Comparison of ENCODE assay signal across 1 cellular context in the genomic region with DNA sequence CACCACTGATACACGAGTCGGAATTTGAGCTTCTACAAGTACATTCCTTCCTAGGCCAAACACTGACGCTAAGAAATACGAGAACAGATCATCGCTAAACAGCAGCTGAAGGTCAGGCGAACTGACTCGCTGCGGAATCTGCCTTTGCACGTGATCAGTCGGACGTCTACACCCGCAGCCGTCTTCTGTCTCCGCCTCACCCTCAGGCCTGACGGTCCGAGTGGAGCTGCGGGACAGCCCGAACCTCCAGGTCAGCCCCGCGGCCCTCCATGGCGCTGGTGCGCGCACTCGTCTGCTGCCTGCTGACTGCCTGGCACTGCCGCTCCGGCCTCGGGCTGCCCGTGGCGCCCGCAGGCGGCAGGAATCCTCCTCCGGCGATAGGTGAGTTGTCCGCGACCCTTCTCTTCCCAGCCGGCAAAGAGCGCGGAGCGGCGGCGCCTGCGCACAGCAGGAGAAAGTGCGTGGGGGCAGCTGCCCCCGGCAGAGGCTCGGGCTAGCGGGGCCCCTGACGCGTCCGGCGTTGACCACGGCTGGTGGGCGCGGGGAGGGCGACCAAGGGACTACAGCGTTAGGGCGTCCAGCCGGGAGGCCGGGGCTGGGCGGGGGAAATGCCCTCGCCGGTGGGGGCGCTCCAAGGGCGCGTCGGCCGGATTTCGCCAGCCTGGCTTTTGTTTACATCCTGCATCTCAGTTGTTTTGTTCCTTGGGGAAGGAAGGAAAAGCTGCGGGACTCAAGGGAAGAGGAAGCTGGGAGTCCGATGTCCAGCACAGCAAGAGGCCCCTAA.
A peak's percentile ranks its signal among the peaks of the same experiment; 100 is the strongest.
TF ChIP-seq lines count a peak whose summit lies in the region.

A gene with protein sequence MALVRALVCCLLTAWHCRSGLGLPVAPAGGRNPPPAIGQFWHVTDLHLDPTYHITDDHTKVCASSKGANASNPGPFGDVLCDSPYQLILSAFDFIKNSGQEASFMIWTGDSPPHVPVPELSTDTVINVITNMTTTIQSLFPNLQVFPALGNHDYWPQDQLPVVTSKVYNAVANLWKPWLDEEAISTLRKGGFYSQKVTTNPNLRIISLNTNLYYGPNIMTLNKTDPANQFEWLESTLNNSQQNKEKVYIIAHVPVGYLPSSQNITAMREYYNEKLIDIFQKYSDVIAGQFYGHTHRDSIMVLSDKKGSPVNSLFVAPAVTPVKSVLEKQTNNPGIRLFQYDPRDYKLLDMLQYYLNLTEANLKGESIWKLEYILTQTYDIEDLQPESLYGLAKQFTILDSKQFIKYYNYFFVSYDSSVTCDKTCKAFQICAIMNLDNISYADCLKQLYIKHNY (plus strand): TSS at position 181 of the 784 bp plus-strand sequence. CDS start 89 bp downstream, at position 270.

TF ChIP-seq in HEK293, 187 proteins besides CTCF, POLR2A, EP300 and RAD21 (continued from another document and continues in another):
- TF ChIP-seq, protein P1, sequence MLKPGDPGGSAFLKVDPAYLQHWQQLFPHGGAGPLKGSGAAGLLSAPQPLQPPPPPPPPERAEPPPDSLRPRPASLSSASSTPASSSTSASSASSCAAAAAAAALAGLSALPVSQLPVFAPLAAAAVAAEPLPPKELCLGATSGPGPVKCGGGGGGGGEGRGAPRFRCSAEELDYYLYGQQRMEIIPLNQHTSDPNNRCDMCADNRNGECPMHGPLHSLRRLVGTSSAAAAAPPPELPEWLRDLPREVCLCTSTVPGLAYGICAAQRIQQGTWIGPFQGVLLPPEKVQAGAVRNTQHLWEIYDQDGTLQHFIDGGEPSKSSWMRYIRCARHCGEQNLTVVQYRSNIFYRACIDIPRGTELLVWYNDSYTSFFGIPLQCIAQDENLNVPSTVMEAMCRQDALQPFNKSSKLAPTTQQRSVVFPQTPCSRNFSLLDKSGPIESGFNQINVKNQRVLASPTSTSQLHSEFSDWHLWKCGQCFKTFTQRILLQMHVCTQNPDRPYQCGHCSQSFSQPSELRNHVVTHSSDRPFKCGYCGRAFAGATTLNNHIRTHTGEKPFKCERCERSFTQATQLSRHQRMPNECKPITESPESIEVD (tag by site-specific recombination; IDR thresholded peaks at IDR 0.05): no peak
- TF ChIP-seq ZFP37 (tag by site-specific recombination; IDR thresholded peaks at IDR 0.05): peak; percentile 84; the same call in 1 of the 2 replicates
- no peak for TF ChIP-seq ZNF514 (tag by site-specific recombination; IDR thresholded peaks at IDR 0.05)
- TF ChIP-seq, protein P2, sequence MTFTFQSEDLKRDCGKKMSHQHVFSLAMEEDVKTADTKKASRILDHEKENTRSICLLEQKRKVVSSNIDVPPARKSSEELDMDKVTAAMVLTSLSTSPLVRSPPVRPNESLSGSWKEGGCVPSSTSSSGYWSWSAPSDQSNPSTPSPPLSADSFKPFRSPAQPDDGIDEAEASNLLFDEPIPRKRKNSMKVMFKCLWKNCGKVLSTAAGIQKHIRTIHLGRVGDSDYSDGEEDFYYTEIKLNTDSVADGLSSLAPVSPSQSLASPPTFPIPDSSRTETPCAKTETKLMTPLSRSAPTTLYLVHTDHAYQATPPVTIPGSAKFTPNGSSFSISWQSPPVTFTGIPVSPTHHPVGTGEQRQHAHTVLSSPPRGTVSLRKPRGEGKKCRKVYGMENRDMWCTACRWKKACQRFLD (tag by site-specific recombination; IDR thresholded peaks at IDR 0.05): no peak
- TF ChIP-seq, protein P3, sequence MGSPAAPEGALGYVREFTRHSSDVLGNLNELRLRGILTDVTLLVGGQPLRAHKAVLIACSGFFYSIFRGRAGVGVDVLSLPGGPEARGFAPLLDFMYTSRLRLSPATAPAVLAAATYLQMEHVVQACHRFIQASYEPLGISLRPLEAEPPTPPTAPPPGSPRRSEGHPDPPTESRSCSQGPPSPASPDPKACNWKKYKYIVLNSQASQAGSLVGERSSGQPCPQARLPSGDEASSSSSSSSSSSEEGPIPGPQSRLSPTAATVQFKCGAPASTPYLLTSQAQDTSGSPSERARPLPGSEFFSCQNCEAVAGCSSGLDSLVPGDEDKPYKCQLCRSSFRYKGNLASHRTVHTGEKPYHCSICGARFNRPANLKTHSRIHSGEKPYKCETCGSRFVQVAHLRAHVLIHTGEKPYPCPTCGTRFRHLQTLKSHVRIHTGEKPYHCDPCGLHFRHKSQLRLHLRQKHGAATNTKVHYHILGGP (tag by site-specific recombination; IDR thresholded peaks at IDR 0.05): no peak
- no peak for TF ChIP-seq ZNF571 (tag by site-specific recombination; IDR thresholded peaks at IDR 0.05)
- no peak for TF ChIP-seq WT1 (tag by site-specific recombination; IDR thresholded peaks at IDR 0.05)
- TF ChIP-seq ZNF426 (tag by site-specific recombination; IDR thresholded peaks at IDR 0.05): no peak
- TF ChIP-seq ZNF837 (tag by site-specific recombination; IDR thresholded peaks at IDR 0.05): no peak
- TF ChIP-seq ZNF830 (tag by site-specific recombination; IDR thresholded peaks at IDR 0.05; ENCODE audit: low read depth): no peak
- TF ChIP-seq ZNF416 (tag by site-specific recombination; IDR thresholded peaks at IDR 0.05): no peak
- no peak for TF ChIP-seq ZNF747 (tag by site-specific recombination; IDR thresholded peaks at IDR 0.05)
- peak; percentile 54; the same call in 1 of the 2 replicates for TF ChIP-seq ZNF341 (tag by site-specific recombination; IDR thresholded peaks at IDR 0.05; ENCODE audit: low read depth)
- peak; percentile 10; the same call in 1 of the 2 replicates for TF ChIP-seq MYNN (tag by site-specific recombination; IDR thresholded peaks at IDR 0.05; ENCODE audit: borderline replicate concordance)
- TF ChIP-seq, protein P4, sequence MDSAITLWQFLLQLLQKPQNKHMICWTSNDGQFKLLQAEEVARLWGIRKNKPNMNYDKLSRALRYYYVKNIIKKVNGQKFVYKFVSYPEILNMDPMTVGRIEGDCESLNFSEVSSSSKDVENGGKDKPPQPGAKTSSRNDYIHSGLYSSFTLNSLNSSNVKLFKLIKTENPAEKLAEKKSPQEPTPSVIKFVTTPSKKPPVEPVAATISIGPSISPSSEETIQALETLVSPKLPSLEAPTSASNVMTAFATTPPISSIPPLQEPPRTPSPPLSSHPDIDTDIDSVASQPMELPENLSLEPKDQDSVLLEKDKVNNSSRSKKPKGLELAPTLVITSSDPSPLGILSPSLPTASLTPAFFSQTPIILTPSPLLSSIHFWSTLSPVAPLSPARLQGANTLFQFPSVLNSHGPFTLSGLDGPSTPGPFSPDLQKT (IDR thresholded peaks at IDR 0.05; ENCODE audit: borderline replicate concordance, low read depth, low read length): no peak
- TF ChIP-seq ZNF350 (tag by site-specific recombination; IDR thresholded peaks at IDR 0.05): no peak
- TF ChIP-seq, protein P5, sequence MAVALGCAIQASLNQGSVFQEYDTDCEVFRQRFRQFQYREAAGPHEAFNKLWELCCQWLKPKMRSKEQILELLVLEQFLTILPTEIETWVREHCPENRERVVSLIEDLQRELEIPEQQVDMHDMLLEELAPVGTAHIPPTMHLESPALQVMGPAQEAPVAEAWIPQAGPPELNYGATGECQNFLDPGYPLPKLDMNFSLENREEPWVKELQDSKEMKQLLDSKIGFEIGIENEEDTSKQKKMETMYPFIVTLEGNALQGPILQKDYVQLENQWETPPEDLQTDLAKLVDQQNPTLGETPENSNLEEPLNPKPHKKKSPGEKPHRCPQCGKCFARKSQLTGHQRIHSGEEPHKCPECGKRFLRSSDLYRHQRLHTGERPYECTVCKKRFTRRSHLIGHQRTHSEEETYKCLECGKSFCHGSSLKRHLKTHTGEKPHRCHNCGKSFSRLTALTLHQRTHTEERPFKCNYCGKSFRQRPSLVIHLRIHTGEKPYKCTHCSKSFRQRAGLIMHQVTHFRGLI (tag by site-specific recombination; IDR thresholded peaks at IDR 0.05): no peak; the same call in 1 of the 2 replicates
- TF ChIP-seq, protein P6, sequence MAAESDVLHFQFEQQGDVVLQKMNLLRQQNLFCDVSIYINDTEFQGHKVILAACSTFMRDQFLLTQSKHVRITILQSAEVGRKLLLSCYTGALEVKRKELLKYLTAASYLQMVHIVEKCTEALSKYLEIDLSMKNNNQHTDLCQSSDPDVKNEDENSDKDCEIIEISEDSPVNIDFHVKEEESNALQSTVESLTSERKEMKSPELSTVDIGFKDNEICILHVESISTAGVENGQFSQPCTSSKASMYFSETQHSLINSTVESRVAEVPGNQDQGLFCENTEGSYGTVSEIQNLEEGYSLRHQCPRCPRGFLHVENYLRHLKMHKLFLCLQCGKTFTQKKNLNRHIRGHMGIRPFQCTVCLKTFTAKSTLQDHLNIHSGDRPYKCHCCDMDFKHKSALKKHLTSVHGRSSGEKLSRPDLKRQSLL (tag by site-specific recombination; IDR thresholded peaks at IDR 0.05): no peak
- no peak for TF ChIP-seq ZNF184 (tag by site-specific recombination; IDR thresholded peaks at IDR 0.05)
- no peak for TF ChIP-seq ZNF585B (tag by site-specific recombination; IDR thresholded peaks at IDR 0.05)
- TF ChIP-seq FEZF1 (tag by site-specific recombination; IDR thresholded peaks at IDR 0.05): no peak
- no peak for TF ChIP-seq HOXA7 (CRISPR knock-in tag; IDR thresholded peaks at IDR 0.05; ENCODE audit: borderline replicate concordance)
- TF ChIP-seq, protein P7, sequence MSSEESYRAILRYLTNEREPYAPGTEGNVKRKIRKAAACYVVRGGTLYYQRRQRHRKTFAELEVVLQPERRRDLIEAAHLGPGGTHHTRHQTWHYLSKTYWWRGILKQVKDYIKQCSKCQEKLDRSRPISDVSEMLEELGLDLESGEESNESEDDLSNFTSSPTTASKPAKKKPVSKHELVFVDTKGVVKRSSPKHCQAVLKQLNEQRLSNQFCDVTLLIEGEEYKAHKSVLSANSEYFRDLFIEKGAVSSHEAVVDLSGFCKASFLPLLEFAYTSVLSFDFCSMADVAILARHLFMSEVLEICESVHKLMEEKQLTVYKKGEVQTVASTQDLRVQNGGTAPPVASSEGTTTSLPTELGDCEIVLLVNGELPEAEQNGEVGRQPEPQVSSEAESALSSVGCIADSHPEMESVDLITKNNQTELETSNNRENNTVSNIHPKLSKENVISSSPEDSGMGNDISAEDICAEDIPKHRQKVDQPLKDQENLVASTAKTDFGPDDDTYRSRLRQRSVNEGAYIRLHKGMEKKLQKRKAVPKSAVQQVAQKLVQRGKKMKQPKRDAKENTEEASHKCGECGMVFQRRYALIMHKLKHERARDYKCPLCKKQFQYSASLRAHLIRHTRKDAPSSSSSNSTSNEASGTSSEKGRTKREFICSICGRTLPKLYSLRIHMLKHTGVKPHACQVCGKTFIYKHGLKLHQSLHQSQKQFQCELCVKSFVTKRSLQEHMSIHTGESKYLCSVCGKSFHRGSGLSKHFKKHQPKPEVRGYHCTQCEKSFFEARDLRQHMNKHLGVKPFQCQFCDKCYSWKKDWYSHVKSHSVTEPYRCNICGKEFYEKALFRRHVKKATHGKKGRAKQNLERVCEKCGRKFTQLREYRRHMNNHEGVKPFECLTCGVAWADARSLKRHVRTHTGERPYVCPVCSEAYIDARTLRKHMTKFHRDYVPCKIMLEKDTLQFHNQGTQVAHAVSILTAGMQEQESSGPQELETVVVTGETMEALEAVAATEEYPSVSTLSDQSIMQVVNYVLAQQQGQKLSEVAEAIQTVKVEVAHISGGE (tag by site-specific recombination; conservative IDR thresholded peaks at IDR 0.05; ENCODE audit: low read depth): peak; percentile 97
- TF ChIP-seq HOXD13 (CRISPR knock-in tag; IDR thresholded peaks at IDR 0.05; ENCODE audit: borderline replicate concordance): no peak; the same call in 1 of the 2 replicates
- no peak for TF ChIP-seq GLI4 (tag by site-specific recombination; IDR thresholded peaks at IDR 0.05)
- TF ChIP-seq ZFP41 (tag by site-specific recombination; IDR thresholded peaks at IDR 0.05; ENCODE audit: borderline replicate concordance): no peak
- TF ChIP-seq ZNF138 (tag by site-specific recombination; IDR thresholded peaks at IDR 0.05; ENCODE audit: borderline replicate concordance): no peak
- no peak for TF ChIP-seq BCL11B (tag by site-specific recombination; IDR thresholded peaks at IDR 0.05; ENCODE audit: low read depth)
- TF ChIP-seq ZNF654 (tag by site-specific recombination; IDR thresholded peaks at IDR 0.05; ENCODE audit: low read depth): no peak
- TF ChIP-seq, protein P8, sequence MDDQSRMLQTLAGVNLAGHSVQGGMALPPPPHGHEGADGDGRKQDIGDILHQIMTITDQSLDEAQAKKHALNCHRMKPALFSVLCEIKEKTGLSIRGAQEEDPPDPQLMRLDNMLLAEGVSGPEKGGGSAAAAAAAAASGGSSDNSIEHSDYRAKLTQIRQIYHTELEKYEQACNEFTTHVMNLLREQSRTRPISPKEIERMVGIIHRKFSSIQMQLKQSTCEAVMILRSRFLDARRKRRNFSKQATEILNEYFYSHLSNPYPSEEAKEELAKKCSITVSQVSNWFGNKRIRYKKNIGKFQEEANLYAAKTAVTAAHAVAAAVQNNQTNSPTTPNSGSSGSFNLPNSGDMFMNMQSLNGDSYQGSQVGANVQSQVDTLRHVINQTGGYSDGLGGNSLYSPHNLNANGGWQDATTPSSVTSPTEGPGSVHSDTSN (CRISPR knock-in tag; IDR thresholded peaks at IDR 0.05): peak; percentile 67; the same call in 1 of the 2 replicates
- no peak for TF ChIP-seq ZNF510 (tag by site-specific recombination; IDR thresholded peaks at IDR 0.05; ENCODE audit: insufficient replicate concordance)
- TF ChIP-seq, protein P9, sequence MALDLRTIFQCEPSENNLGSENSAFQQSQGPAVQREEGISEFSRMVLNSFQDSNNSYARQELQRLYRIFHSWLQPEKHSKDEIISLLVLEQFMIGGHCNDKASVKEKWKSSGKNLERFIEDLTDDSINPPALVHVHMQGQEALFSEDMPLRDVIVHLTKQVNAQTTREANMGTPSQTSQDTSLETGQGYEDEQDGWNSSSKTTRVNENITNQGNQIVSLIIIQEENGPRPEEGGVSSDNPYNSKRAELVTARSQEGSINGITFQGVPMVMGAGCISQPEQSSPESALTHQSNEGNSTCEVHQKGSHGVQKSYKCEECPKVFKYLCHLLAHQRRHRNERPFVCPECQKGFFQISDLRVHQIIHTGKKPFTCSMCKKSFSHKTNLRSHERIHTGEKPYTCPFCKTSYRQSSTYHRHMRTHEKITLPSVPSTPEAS (tag by site-specific recombination; IDR thresholded peaks at IDR 0.05): no peak
- peak; percentile 93; the same call in 1 of the 2 replicates for TF ChIP-seq HOXC10 (CRISPR knock-in tag; IDR thresholded peaks at IDR 0.05)
- TF ChIP-seq, protein P10, sequence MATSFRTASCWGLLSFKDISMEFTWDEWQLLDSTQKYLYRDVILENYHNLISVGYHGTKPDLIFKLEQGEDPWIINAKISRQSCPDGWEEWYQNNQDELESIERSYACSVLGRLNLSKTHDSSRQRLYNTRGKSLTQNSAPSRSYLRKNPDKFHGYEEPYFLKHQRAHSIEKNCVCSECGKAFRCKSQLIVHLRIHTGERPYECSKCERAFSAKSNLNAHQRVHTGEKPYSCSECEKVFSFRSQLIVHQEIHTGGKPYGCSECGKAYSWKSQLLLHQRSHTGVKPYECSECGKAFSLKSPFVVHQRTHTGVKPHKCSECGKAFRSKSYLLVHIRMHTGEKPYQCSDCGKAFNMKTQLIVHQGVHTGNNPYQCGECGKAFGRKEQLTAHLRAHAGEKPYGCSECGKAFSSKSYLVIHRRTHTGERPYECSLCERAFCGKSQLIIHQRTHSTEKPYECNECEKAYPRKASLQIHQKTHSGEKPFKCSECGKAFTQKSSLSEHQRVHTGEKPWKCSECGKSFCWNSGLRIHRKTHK (tag by site-specific recombination; IDR thresholded peaks at IDR 0.05): no peak
- TF ChIP-seq SP7 (tag by site-specific recombination; IDR thresholded peaks at IDR 0.05): peak; percentile 66; the same call in 1 of the 2 replicates
- no peak; the same call in 1 of the 2 replicates for TF ChIP-seq GFI1B (tag by site-specific recombination; IDR thresholded peaks at IDR 0.05)
- no peak for TF ChIP-seq ZNF174 (tag by site-specific recombination; IDR thresholded peaks at IDR 0.05)
- TF ChIP-seq RBAK (tag by site-specific recombination; IDR thresholded peaks at IDR 0.05): no peak
- TF ChIP-seq ZNF175 (tag by site-specific recombination; IDR thresholded peaks at IDR 0.05): no peak
- peak; percentile 95 for TF ChIP-seq ZBTB8A (tag by site-specific recombination; IDR thresholded peaks at IDR 0.05)
